Comparison of ENCODE assay signal across 9 cellular contexts in the genomic region with DNA sequence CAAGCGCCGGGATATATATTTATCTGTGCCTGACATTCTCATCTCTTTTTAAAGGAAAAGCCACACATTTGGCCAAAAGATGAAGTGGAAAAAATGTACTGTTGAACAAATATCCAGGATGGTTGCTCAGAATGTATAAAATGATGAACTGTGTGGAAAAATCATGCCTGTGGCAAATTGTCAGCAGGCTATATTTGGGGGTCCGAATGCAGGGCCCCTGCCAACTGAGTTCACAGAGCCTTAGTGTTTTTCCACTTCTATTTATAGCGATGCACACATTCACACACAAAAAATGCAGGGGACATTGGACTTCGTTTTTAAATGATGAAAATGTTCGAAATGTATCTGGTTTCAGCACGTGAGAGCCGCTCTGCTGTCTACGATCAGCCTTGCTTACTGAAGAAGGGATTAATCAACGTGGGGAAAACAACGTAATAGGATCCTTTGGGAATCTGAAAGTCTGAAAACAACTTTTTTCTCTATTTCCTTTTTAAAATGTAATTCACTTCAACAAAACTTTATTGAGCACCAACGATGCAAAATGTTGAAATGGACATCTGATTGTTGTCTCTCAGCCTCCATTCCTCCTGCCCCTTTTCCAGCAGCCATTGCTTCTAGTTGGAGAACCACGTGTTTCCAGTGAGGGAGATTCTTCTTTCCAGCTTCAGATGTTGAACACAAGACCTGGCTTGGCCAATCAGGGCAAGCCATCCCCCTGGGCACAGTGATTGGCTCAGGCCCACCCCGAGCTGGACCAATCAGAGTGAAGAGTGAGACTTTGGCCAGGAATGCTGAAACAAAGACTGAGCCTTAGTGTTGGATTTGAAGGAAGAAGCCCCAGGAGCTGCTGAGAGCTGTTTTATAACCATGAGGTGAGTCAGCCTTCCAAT. TPM values are rescaled to one million over a fixed set of nuclear protein-coding genes. Genes with fewer than 3 reads are reported as not detected.
DNase-seq lines count a peak whose midpoint lies in the region; ATAC-seq and TF ChIP-seq lines count a peak whose summit lies in the region.
"Had no signal": no experiment of that assay in that cellular context is flagged by ENCODE, and none has a peak within 500 bp of the region (broad histone marks: within the 10 kb centered on the region; RNA-seq: fewer than 3 reads in every experiment).

No MANE protein-coding gene starts in this region.

- no peaks in the 10 kb centered on the region for H3K27me3 ChIP-seq in stomach

- TF ChIP-seq EP300 in stomach (IDR thresholded peaks at IDR 0.05), result no peak

- no peak overlapping the region for H3K4me3 ChIP-seq in stomach

- TF ChIP-seq CTCF in HFFc6 (IDR thresholded peaks at IDR 0.05), result no peak
- TF ChIP-seq CTCF in stomach (IDR thresholded peaks at IDR 0.05), result no peak

- H3K4me1 Mint-ChIP-seq in HFFc6 (ENCODE audit: low read depth), result peaks cover 41% of the 10 kb centered on the region
- H3K4me1 Mint-ChIP-seq in T-cell, result no peaks in the 10 kb centered on the region

- H3K27ac Mint-ChIP-seq in HFFc6 (peak overlapping the region; percentile 92), T-cell (no peak overlapping the region)
- H3K27ac Mint-ChIP-seq: activated CD4-positive, alpha-beta T cell treated with anti-CD3 and anti-CD28 coated beads for 36 hours had no signal

- intact Hi-C loops in stomach (cut with DNase I; ENCODE audit: low total_unique reads), result no loop called here

- H3K9me3 Mint-ChIP-seq in HFFc6 (no peaks in the 10 kb centered on the region), T-cell (no peaks in the 10 kb centered on the region)

- ATAC-seq in T-cell (replicated peaks in 1 of 4), result no peak
- no peak for ATAC-seq in GM19463 (IDR thresholded peaks at IDR 0.05; ENCODE audit: unreplicated experiment)
- ATAC-seq: activated CD4-positive, alpha-beta T cell treated with anti-CD3 and anti-CD28 coated beads for 36 hours had no signal

- H3K4me1 ChIP-seq in stomach, result peaks cover 12 to 34% (median 22%) of the 10 kb centered on the region in 4 donors

- 62 to 74% (median 72%) methylated on average over 14 of the region's 14 CpGs for WGBS in stomach, 5 donors

- H3K27ac ChIP-seq in stomach, result peak overlapping the region; percentile 19 to 75 (median 72)

- H3K36me3 Mint-ChIP-seq in HFFc6 (ENCODE audit: low read depth) (no peaks in the 10 kb centered on the region), T-cell (no peaks in the 10 kb centered on the region)

- CTCF ChIA-PET in T-cell (lab: Charles Lee), result no interaction called here

- POLR2A ChIA-PET in T-cell (lab: Charles Lee), result interaction anchor here in 1 of 2 donors (0.7 kb wide), 1 partner anchor 120 kb away, joined by 4 read pairs; no protein-coding TSS in a partner anchor

- H3K4me3 Mint-ChIP-seq in HFFc6, result peak overlapping the region; percentile 77
- H3K4me3 Mint-ChIP-seq in T-cell, result no peak overlapping the region
- H3K4me3 Mint-ChIP-seq: activated CD4-positive, alpha-beta T cell treated with anti-CD3 and anti-CD28 coated beads for 36 hours had no signal

- TF ChIP-seq POLR2A in stomach (IDR thresholded peaks at IDR 0.05), result no peak

- no peaks in the 10 kb centered on the region for H3K9me3 ChIP-seq in stomach

- no peaks in the 10 kb centered on the region for H3K27me3 Mint-ChIP-seq in HFFc6 (ENCODE audit: insufficient read depth)
- peaks cover 6 to 9% of the 10 kb centered on the region in 2 donors for H3K27me3 Mint-ChIP-seq in T-cell

- peak; percentile 96 for DNase-seq in HFFc6
- DNase-seq in amniotic stem cell (lab: John Stamatoyannopoulos, UW), result peak; percentile 75
- peak; percentile 79 for DNase-seq in iPS-NIHi11 (ENCODE audit: low spot score)
- no peak for DNase-seq in stomach
- no peak for DNase-seq in T-cell
- DNase-seq in activated gamma-delta T cell (lab: John Stamatoyannopoulos, UW), result no peak
- DNase-seq in NOMO-1 treated with dmso at 0.1 percent for 144 hours (lab: John Stamatoyannopoulos, UW; ENCODE audit: unreplicated experiment), result no peak
- DNase-seq: activated CD4-positive, alpha-beta T cell treated with anti-CD3 and anti-CD28 coated beads for 36 hours had no signal

- H3K36me3 ChIP-seq in stomach, result no peaks in the 10 kb centered on the region

RNA-seq across cellular contexts. Expression of a gene that starts 59.2 kb away (rescaled TPM):
- total RNA-seq in HFFc6 (2021; fragmentation: NEBNext Ultra II Directional; extraction: Animal tissue kit (Norgen Biotek cat#: 25700)), result 10 to 100 TPM in 3 of 6 experiments, 1 to 10 TPM in 3; 8.9 to 11.3 (median 10.3) TPM
- total RNA-seq in stomach (10 to 100 TPM in 4 of 5 donors, under 1 TPM in 1; 0.58 to 32.1 (median 13.8) TPM), T-cell (1 to 10 TPM; 4.8 to 9.5 (median 9.1) TPM)
- polyA plus RNA-seq in stomach, result 1 to 10 TPM; 5.6 to 7.5 (median 6.9) TPM

Comparison
In these comparisons a context has a peak if more than half of its experiments do, and no peak if none do; other contexts are left out.
1. DNase-seq: peak in HFFc6 (single experiment), amniotic stem cell (single experiment) and iPS-NIHi11 (single experiment); none in stomach (single experiment), T-cell (0 of 34), activated gamma-delta T cell (single experiment) and NOMO-1 treated with dmso at 0.1 percent for 144 hours (single experiment).